ENCODE assay signal across 1 cellular context in genomic region chr16:87878704-87879103, GRCh38.
TF ChIP-seq lines count a peak whose summit lies in the region.

No MANE protein-coding gene starts in this region.

TF ChIP-seq in HepG2, 621 proteins besides CTCF, POLR2A, EP300 and RAD21 (continues in another document):
- TF ChIP-seq ZNF235 (CRISPR knock-in tag; IDR thresholded peaks at IDR 0.05; ENCODE audit: borderline replicate concordance): no peak
- TF ChIP-seq, protein P1, sequence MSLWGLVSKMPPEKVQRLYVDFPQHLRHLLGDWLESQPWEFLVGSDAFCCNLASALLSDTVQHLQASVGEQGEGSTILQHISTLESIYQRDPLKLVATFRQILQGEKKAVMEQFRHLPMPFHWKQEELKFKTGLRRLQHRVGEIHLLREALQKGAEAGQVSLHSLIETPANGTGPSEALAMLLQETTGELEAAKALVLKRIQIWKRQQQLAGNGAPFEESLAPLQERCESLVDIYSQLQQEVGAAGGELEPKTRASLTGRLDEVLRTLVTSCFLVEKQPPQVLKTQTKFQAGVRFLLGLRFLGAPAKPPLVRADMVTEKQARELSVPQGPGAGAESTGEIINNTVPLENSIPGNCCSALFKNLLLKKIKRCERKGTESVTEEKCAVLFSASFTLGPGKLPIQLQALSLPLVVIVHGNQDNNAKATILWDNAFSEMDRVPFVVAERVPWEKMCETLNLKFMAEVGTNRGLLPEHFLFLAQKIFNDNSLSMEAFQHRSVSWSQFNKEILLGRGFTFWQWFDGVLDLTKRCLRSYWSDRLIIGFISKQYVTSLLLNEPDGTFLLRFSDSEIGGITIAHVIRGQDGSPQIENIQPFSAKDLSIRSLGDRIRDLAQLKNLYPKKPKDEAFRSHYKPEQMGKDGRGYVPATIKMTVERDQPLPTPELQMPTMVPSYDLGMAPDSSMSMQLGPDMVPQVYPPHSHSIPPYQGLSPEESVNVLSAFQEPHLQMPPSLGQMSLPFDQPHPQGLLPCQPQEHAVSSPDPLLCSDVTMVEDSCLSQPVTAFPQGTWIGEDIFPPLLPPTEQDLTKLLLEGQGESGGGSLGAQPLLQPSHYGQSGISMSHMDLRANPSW (CRISPR knock-in tag; IDR thresholded peaks at IDR 0.05; ENCODE audit: borderline replicate concordance): no peak
- no peak for TF ChIP-seq RORA (CRISPR knock-in tag; IDR thresholded peaks at IDR 0.05)
- 0 out of 2 replicates have a peak, but pooled peaks have one; percentile 7 for TF ChIP-seq ZNF629 (CRISPR knock-in tag; conservative IDR thresholded peaks at IDR 0.05)
- TF ChIP-seq, protein P2, sequence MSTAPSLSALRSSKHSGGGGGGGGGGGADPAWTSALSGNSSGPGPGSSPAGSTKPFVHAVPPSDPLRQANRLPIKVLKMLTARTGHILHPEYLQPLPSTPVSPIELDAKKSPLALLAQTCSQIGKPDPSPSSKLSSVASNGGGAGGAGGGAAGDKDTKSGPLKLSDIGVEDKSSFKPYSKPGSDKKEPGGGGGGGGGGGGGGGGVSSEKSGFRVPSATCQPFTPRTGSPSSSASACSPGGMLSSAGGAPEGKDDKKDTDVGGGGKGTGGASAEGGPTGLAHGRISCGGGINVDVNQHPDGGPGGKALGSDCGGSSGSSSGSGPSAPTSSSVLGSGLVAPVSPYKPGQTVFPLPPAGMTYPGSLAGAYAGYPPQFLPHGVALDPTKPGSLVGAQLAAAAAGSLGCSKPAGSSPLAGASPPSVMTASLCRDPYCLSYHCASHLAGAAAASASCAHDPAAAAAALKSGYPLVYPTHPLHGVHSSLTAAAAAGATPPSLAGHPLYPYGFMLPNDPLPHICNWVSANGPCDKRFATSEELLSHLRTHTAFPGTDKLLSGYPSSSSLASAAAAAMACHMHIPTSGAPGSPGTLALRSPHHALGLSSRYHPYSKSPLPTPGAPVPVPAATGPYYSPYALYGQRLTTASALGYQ (CRISPR knock-in tag; IDR thresholded peaks at IDR 0.05): no peak
- no peak for TF ChIP-seq SRSF4 (IDR thresholded peaks at IDR 0.05; ENCODE audit: low read depth, low read length, poor library complexity, severe bottlenecking)
- TF ChIP-seq MTA3 (CRISPR knock-in tag; IDR thresholded peaks at IDR 0.05): no peak
- no peak for TF ChIP-seq AGO2 (optimal IDR thresholded peaks at IDR 0.05; ENCODE audit: low read depth, low read length)
- TF ChIP-seq FOSL1 (CRISPR knock-in tag; IDR thresholded peaks at IDR 0.05; ENCODE audit: borderline replicate concordance): no peak
- no peak for TF ChIP-seq ZNF782 (CRISPR knock-in tag; IDR thresholded peaks at IDR 0.05; ENCODE audit: borderline replicate concordance)
- TF ChIP-seq TBL1XR1 (IDR thresholded peaks at IDR 0.05; ENCODE audit: borderline replicate concordance, low read length, partially characterized antibody): no peak
- no peak for TF ChIP-seq ZFP90 (CRISPR knock-in tag; IDR thresholded peaks at IDR 0.05; ENCODE audit: borderline replicate concordance)
- TF ChIP-seq HNF4A (CRISPR knock-in tag; IDR thresholded peaks at IDR 0.05): peak; percentile 55
- no peak for TF ChIP-seq STAT5B (CRISPR knock-in tag; IDR thresholded peaks at IDR 0.05)
- TF ChIP-seq ATF1 (CRISPR knock-in tag; IDR thresholded peaks at IDR 0.05): no peak
- TF ChIP-seq ZNF646 (CRISPR knock-in tag; IDR thresholded peaks at IDR 0.05): no peak
- TF ChIP-seq ETV5 (CRISPR knock-in tag; IDR thresholded peaks at IDR 0.05; ENCODE audit: borderline replicate concordance): no peak
- no peak for TF ChIP-seq TIGD3 (CRISPR knock-in tag; IDR thresholded peaks at IDR 0.05; ENCODE audit: borderline replicate concordance)
- TF ChIP-seq, protein P3, sequence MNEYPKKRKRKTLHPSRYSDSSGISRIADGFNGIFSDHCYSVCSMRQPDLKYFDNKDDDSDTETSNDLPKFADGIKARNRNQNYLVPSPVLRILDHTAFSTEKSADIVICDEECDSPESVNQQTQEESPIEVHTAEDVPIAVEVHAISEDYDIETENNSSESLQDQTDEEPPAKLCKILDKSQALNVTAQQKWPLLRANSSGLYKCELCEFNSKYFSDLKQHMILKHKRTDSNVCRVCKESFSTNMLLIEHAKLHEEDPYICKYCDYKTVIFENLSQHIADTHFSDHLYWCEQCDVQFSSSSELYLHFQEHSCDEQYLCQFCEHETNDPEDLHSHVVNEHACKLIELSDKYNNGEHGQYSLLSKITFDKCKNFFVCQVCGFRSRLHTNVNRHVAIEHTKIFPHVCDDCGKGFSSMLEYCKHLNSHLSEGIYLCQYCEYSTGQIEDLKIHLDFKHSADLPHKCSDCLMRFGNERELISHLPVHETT (CRISPR knock-in tag; conservative IDR thresholded peaks at IDR 0.05): no peak
- no peak for TF ChIP-seq LCORL (IDR thresholded peaks at IDR 0.05)
- TF ChIP-seq LCORL (CRISPR knock-in tag; IDR thresholded peaks at IDR 0.05): no peak
- TF ChIP-seq RBM39 (IDR thresholded peaks at IDR 0.05; ENCODE audit: low read depth, low read length, poor library complexity, severe bottlenecking): no peak
- TF ChIP-seq TBX2 (CRISPR knock-in tag; IDR thresholded peaks at IDR 0.05; ENCODE audit: borderline replicate concordance): no peak
- no peak for TF ChIP-seq MAFF (IDR thresholded peaks at IDR 0.05; ENCODE audit: low read depth, low read length)
- TF ChIP-seq ZNF205 (CRISPR knock-in tag; IDR thresholded peaks at IDR 0.05): peak; percentile 80
- TF ChIP-seq, protein P4, sequence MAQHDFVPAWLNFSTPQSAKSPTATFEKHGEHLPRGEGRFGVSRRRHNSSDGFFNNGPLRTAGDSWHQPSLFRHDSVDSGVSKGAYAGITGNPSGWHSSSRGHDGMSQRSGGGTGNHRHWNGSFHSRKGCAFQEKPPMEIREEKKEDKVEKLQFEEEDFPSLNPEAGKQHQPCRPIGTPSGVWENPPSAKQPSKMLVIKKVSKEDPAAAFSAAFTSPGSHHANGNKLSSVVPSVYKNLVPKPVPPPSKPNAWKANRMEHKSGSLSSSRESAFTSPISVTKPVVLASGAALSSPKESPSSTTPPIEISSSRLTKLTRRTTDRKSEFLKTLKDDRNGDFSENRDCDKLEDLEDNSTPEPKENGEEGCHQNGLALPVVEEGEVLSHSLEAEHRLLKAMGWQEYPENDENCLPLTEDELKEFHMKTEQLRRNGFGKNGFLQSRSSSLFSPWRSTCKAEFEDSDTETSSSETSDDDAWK (CRISPR knock-in tag; IDR thresholded peaks at IDR 0.05): no peak
- TF ChIP-seq PBX2 (CRISPR knock-in tag; IDR thresholded peaks at IDR 0.05): no peak
- TF ChIP-seq PPARG (CRISPR knock-in tag; conservative IDR thresholded peaks at IDR 0.05): peak; percentile 91
- TF ChIP-seq SOX13 (IDR thresholded peaks at IDR 0.05): peak; percentile 50; the same call in 1 of the 2 replicates
- peak in 1 of 2 experiments; percentile 86; a peak in 2 of 4 replicates for TF ChIP-seq SOX13 (CRISPR knock-in tag; conservative IDR thresholded peaks at IDR 0.05 in 1 of 2, IDR thresholded peaks at IDR 0.05 in 1 of 2)
- 0 out of 2 replicates have a peak, but pooled peaks have one; percentile 15 for TF ChIP-seq ELF3 (CRISPR knock-in tag; IDR thresholded peaks at IDR 0.05)
- TF ChIP-seq, protein P5, sequence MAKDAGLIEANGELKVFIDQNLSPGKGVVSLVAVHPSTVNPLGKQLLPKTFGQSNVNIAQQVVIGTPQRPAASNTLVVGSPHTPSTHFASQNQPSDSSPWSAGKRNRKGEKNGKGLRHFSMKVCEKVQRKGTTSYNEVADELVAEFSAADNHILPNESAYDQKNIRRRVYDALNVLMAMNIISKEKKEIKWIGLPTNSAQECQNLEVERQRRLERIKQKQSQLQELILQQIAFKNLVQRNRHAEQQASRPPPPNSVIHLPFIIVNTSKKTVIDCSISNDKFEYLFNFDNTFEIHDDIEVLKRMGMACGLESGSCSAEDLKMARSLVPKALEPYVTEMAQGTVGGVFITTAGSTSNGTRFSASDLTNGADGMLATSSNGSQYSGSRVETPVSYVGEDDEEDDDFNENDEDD (CRISPR knock-in tag; IDR thresholded peaks at IDR 0.05; ENCODE audit: borderline replicate concordance): no peak
- TF ChIP-seq CEBPG (CRISPR knock-in tag; IDR thresholded peaks at IDR 0.05): no peak
- TF ChIP-seq, protein P6, sequence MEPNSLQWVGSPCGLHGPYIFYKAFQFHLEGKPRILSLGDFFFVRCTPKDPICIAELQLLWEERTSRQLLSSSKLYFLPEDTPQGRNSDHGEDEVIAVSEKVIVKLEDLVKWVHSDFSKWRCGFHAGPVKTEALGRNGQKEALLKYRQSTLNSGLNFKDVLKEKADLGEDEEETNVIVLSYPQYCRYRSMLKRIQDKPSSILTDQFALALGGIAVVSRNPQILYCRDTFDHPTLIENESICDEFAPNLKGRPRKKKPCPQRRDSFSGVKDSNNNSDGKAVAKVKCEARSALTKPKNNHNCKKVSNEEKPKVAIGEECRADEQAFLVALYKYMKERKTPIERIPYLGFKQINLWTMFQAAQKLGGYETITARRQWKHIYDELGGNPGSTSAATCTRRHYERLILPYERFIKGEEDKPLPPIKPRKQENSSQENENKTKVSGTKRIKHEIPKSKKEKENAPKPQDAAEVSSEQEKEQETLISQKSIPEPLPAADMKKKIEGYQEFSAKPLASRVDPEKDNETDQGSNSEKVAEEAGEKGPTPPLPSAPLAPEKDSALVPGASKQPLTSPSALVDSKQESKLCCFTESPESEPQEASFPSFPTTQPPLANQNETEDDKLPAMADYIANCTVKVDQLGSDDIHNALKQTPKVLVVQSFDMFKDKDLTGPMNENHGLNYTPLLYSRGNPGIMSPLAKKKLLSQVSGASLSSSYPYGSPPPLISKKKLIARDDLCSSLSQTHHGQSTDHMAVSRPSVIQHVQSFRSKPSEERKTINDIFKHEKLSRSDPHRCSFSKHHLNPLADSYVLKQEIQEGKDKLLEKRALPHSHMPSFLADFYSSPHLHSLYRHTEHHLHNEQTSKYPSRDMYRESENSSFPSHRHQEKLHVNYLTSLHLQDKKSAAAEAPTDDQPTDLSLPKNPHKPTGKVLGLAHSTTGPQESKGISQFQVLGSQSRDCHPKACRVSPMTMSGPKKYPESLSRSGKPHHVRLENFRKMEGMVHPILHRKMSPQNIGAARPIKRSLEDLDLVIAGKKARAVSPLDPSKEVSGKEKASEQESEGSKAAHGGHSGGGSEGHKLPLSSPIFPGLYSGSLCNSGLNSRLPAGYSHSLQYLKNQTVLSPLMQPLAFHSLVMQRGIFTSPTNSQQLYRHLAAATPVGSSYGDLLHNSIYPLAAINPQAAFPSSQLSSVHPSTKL (CRISPR knock-in tag; IDR thresholded peaks at IDR 0.05): peak; percentile 39; the same call in 1 of the 2 replicates
- TF ChIP-seq PAF1 (CRISPR knock-in tag; IDR thresholded peaks at IDR 0.05): no peak
- no peak for TF ChIP-seq ELF4 (CRISPR knock-in tag; IDR thresholded peaks at IDR 0.05; ENCODE audit: borderline replicate concordance)
- no peak for TF ChIP-seq ZNF790 (CRISPR knock-in tag; IDR thresholded peaks at IDR 0.05; ENCODE audit: borderline replicate concordance)
- TF ChIP-seq ZNF569 (CRISPR knock-in tag; IDR thresholded peaks at IDR 0.05; ENCODE audit: borderline replicate concordance): no peak
- TF ChIP-seq SMAD9 (CRISPR knock-in tag; IDR thresholded peaks at IDR 0.05): peak; percentile 64; the same call in 1 of the 2 replicates
- no peak for TF ChIP-seq NR3C1 (CRISPR knock-in tag; IDR thresholded peaks at IDR 0.05)
- peak; percentile 47; the same call in 1 of the 2 replicates for TF ChIP-seq HDAC1 (CRISPR knock-in tag; IDR thresholded peaks at IDR 0.05)
